Comparison of ENCODE assay signal across 8 cellular contexts in the genomic region with DNA sequence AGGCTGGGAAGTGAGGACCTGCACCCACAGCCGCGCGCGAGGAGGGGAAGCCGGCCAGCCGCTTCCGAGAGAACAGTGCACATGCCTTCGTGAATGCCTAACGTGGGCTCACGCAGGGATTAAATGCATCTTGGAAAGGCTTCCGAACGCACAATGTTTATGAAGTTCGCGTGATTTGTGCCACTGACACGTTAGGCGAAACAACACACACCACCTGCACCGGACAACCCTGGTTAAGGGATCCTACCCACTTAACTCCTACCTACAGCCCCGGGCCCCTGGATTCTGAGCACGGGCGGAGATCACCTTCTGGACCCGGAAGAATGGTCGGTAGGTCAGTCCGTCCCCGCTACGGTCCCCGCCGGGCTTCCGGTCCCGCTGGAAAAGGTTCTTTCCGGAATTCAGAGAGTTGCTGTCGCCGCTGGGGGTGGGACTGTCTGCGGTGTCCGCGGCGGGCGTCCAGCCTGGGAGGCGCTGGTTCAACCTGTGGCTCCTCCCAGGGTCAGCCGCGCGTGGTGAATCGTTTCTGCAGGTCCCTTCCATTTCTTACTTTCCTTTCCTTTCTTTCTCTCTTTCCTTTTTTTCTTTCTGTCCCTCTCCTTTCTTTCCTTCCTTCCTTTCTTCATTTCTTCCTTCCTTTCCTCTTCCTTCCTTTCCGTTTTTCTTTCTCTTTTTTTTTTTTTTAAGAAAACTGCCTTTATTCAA. TPM values are rescaled to one million over a fixed set of nuclear protein-coding genes. Genes with fewer than 3 reads are reported as not detected.
A peak's percentile ranks its signal among the peaks of the same experiment; 100 is the strongest.
DNase-seq lines count a peak whose midpoint lies in the region; ATAC-seq, FAIRE-seq and TF ChIP-seq lines count a peak whose summit lies in the region.

A gene with protein sequence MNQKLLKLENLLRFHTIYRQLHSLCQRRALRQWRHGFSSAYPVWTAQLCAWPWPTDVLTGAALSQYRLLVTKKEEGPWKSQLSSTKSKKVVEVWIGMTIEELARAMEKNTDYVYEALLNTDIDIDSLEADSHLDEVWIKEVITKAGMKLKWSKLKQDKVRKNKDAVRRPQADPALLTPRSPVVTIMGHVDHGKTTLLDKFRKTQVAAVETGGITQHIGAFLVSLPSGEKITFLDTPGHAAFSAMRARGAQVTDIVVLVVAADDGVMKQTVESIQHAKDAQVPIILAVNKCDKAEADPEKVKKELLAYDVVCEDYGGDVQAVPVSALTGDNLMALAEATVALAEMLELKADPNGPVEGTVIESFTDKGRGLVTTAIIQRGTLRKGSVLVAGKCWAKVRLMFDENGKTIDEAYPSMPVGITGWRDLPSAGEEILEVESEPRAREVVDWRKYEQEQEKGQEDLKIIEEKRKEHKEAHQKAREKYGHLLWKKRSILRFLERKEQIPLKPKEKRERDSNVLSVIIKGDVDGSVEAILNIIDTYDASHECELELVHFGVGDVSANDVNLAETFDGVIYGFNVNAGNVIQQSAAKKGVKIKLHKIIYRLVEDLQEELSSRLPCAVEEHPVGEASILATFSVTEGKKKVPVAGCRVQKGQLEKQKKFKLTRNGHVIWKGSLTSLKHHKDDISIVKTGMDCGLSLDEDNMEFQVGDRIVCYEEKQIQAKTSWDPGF (minus strand): TSS at position 325 of the 705 bp plus-strand sequence. CDS start 5,373 bp downstream, outside the sequence.

- ATAC-seq in HG02840 (IDR thresholded peaks at IDR 0.05; ENCODE audit: low FRiP score, unreplicated experiment) (peak; percentile 98), T-cell (replicated peaks in 1 of 4) (peak; percentile 82 to 93 (median 92)), heart left ventricle (peak; percentile 99 to 100 (median 100)), upper lobe of left lung (ENCODE audit: low FRiP score in 2 of 2) (peak; percentile 99 to 100)

- H3K9me3 ChIP-seq in heart left ventricle (no peaks in the 10 kb centered on the region), upper lobe of left lung (no peaks in the 10 kb centered on the region)

- H3K4me1 Mint-ChIP-seq in T-cell, result peaks cover 22 to 30% (median 25%) of the 10 kb centered on the region in 3 donors

- CTCF ChIA-PET in T-cell (lab: Charles Lee), result interaction anchor here in 1 of 2 donors (0.7 kb wide), 1 partner anchor 49 kb away, joined by 3 read pairs; no protein-coding TSS in a partner anchor

- H3K36me3 ChIP-seq in heart left ventricle, result peaks cover 0 to 37% (median 32%) of the 10 kb centered on the region in 9 donors
- H3K36me3 ChIP-seq in upper lobe of left lung, result peaks cover 0 to 20% (median 11%) of the 10 kb centered on the region in 4 donors

- H3K4me1 ChIP-seq in heart left ventricle, result peaks cover 0 to 20% (median 12%) of the 10 kb centered on the region in 12 donors
- peaks cover 11 to 18% (median 14%) of the 10 kb centered on the region in 4 donors for H3K4me1 ChIP-seq in upper lobe of left lung

- peak within 1 kb of the TSS; percentile 87 to 95 (median 94) for H3K4me3 Mint-ChIP-seq in T-cell

- peaks cover 10% of the 10 kb centered on the region for H3K36me3 Mint-ChIP-seq in T-cell

- peak in 1 of 4 donors; percentile 27 for TF ChIP-seq EP300 in upper lobe of left lung (IDR thresholded peaks at IDR 0.05)

- TF ChIP-seq CTCF in heart left ventricle (IDR thresholded peaks at IDR 0.05) (peak in 3 of 12 donors; percentile 13 to 39 (median 39)), upper lobe of left lung (IDR thresholded peaks at IDR 0.05) (peak in 4 of 6 experiments; percentile 15 to 23 (median 21))

- peak; percentile 97 for TF ChIP-seq POLR2A in GM12891 (IDR thresholded peaks at IDR 0.05; ENCODE audit: low read depth, low read length)
- TF ChIP-seq POLR2A in heart left ventricle (IDR thresholded peaks at IDR 0.05), result peak in 1 of 2 donors; percentile 52
- TF ChIP-seq POLR2A in upper lobe of left lung (IDR thresholded peaks at IDR 0.05), result peak in 2 of 4 donors; percentile 70 to 74

- peak within 1 kb of the TSS; percentile 3 for H3K27ac ChIP-seq in adipose tissue (ENCODE audit: low read depth, low read length)
- peak within 1 kb of the TSS; percentile 77 to 93 (median 88) for H3K27ac ChIP-seq in heart left ventricle
- H3K27ac ChIP-seq in upper lobe of left lung, result peak within 1 kb of the TSS; percentile 87 to 93 (median 89)

- POLR2A ChIA-PET in T-cell (lab: Charles Lee), result interaction anchor here in 1 of 2 donors (0.5 to 1.1 kb wide), 4 partner anchors 37 to 355 kb away, joined by 3 to 7 read pairs (median 5); a partner anchor contains a TSS

- 0 to 1% (median 1%) methylated on average over 43 of the region's 43 CpGs for WGBS in adipose tissue, 3 donors
- WGBS in heart left ventricle, 4 donors, result 0 to 1% (median 0%) methylated on average over 41 to 43 of the region's 43 CpGs
- 0% methylated on average over 29 to 43 of the region's 43 CpGs for WGBS in upper lobe of left lung, 2 donors

- H3K27ac Mint-ChIP-seq in T-cell, result peak within 1 kb of the TSS; percentile 96 to 98

- H3K4me3 ChIP-seq in heart left ventricle (peak within 1 kb of the TSS; percentile 54 to 93 (median 74)), upper lobe of left lung (peak within 1 kb of the TSS; percentile 61 to 83 (median 70))

- peaks cover 0 to 6% of the 10 kb centered on the region in 2 donors for H3K27me3 Mint-ChIP-seq in T-cell

- H3K27me3 ChIP-seq in heart left ventricle, result no peaks in the 10 kb centered on the region
- no peaks in the 10 kb centered on the region for H3K27me3 ChIP-seq in upper lobe of left lung

- FAIRE-seq in GM12891 (lab: Jason Lieb, UNC), result peak; percentile 95

- H3K9me3 Mint-ChIP-seq in T-cell, result no peaks in the 10 kb centered on the region

- intact Hi-C loops in heart left ventricle (cut with DNase I), result loop anchor here in 6 of 10 donors (1.0 to 10.0 kb wide), 7 partner anchors 13 to 166 kb away; a partner anchor contains a TSS
- intact Hi-C loops in posterior cingulate gyrus (cut with DNase I), result loop anchor here (2.0 to 5.0 kb wide), 2 partner anchors 37 to 164 kb away; a partner anchor contains a TSS

- DNase-seq in GM12891 (ENCODE audit: insufficient read length, low spot score), result peak; percentile 81
- DNase-seq in NCI-H1436 treated with DMSO at 0.1 percent for 48 hours (lab: John Stamatoyannopoulos, UW), result peak; percentile 43
- DNase-seq in T-cell, result peak; percentile 64 to 88 (median 79)
- DNase-seq in heart left ventricle, result peak; percentile 95 to 97 (median 97)
- DNase-seq in posterior cingulate gyrus, result peak; percentile 88 to 99 (median 93)
- DNase-seq in upper lobe of left lung, result peak; percentile 98 to 99

TF ChIP-seq in GM12891, 5 proteins besides CTCF, POLR2A, EP300 and RAD21:
- TF ChIP-seq POLR2AphosphoS5 (IDR thresholded peaks at IDR 0.05; ENCODE audit: low read depth, low read length) (peak; percentile 97), PAX5 (IDR thresholded peaks at IDR 0.05; ENCODE audit: insufficient read depth, low read length, severe bottlenecking) (peak; percentile 78), TAF1 (IDR thresholded peaks at IDR 0.05; ENCODE audit: low read depth, low read length) (peak; percentile 87), SPI1 (IDR thresholded peaks at IDR 0.05; ENCODE audit: low read depth, low read length) (no peak), POU2F2 (IDR thresholded peaks at IDR 0.05; ENCODE audit: low read depth, low read length) (peak; percentile 82; the same call in 1 of the 2 replicates)

RNA-seq across cellular contexts. Expression of the gene that starts here (rescaled TPM):
- 26.7 TPM for polyA plus RNA-seq in GM12891 (2012; ENCODE audit: low read depth, missing spikeins)
- total RNA-seq in T-cell, result 10 to 100 TPM; 21.1 to 31.5 (median 29.4) TPM
- 10 to 100 TPM; 18.8 to 22.0 (median 20.9) TPM for polyA plus RNA-seq in adipose tissue
- 10 to 100 TPM; 38.3 to 54.7 (median 45.5) TPM for total RNA-seq in heart left ventricle
- polyA plus RNA-seq in heart left ventricle, result 10 to 100 TPM; 29.9 to 47.7 TPM
- 10 to 100 TPM; 15.0 to 45.1 (median 22.8) TPM for total RNA-seq in upper lobe of left lung

Comparison
In these comparisons a context has a peak if more than half of its experiments do, and no peak if none do; other contexts are left out.
1. Peak in every context shown above with its lines: DNase-seq, ATAC-seq, H3K4me3 ChIP-seq and H3K27ac ChIP-seq.
2. DNase-seq: peak in every context shown above with its lines; median percentile 98 in upper lobe of left lung; 97 in heart left ventricle; 93 in posterior cingulate gyrus; 81 in GM12891; 79 in T-cell; 43 in NCI-H1436 treated with DMSO at 0.1 percent for 48 hours.
3. H3K27ac ChIP-seq: peak in every context shown above with its lines; median percentile 89 in upper lobe of left lung; 88 in heart left ventricle; 3 in adipose tissue.